35 cellular contexts compared by ENCODE assay signal in the genomic region with DNA sequence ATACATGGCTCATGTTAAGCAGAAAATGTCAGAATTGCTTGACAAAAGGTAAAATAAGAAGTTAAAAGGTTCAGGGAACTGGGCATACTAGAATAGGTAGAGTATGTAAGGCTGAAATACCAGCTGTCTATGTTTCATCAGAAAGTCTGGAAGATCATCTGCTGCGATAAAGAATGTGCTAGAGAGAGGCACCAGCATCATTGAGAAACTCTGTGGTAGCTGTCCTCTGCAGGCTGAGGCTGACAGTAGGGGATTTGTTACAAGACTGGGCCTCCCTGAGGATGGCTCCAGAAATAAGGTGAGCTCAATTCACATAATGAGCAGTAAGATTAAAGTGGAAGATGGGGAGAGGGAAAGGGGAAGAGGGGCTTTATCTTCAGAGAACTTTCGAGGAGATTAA.
"Had no signal": no experiment of that assay in that cellular context is flagged by ENCODE, and none has a peak within 500 bp of the region (broad histone marks: within the 10 kb centered on the region; RNA-seq: fewer than 3 reads in every experiment).

No MANE protein-coding gene starts in this region.

- H3K27me3 ChIP-seq: MG63 had no signal

- H3K9ac ChIP-seq: KMS-11 had no signal

- DNase-seq: Karpas-422, Kasumi-1, MG63, MM.1S, MV-4-11, NCI-H1048, NCI-H1092, NCI-H1092 treated with DMSO at 0.1 percent for 48 hours, NCI-H1105, NCI-H1105 treated with DMSO at 0.1 percent for 48 hours, NCI-H1417, NCI-H1417 treated with DMSO at 0.1 percent for 48 hours, NCI-H1436, NCI-H1436 treated with DMSO at 0.1 percent for 48 hours, NCI-H146, NCI-H1694, NCI-H1694 treated with DMSO at 0.1 percent for 48 hours, NCI-H187, NCI-H187 treated with DMSO at 0.1 percent for 48 hours, NCI-H1930, NCI-H2029, NCI-H2029 treated with DMSO at 0.1 percent for 48 hours, NCI-H2081, NCI-H2081 treated with DMSO at 0.1 percent for 48 hours, NCI-H2107, NCI-H2171, NCI-H2171 treated with DMSO at 0.1 percent for 48 hours, NCI-H2227 treated with DMSO at 0.1 percent for 48 hours, NCI-H226, NCI-H345, NCI-H446, NCI-H446 treated with DMSO at 0.1 percent for 48 hours, NCI-H510A, NCI-H510A treated with DMSO at 0.1 percent for 48 hours had no signal

- H3K9me3 ChIP-seq: MG63 had no signal

- H3K36me3 ChIP-seq: MG63 had no signal

- H3K4me3 ChIP-seq: MG63 had no signal

- H3K4me2 ChIP-seq: KMS-11 had no signal

- H3K27ac ChIP-seq: KMS-11 had no signal
